Comparison of ENCODE assay signal across 15 cellular contexts in genomic region chr7:101912711-101913110, GRCh38.
DNase-seq lines count a peak whose midpoint lies in the region; ATAC-seq and TF ChIP-seq lines count a peak whose summit lies in the region.
"Had no signal": no experiment of that assay in that cellular context is flagged by ENCODE, and none has a peak within 500 bp of the region (broad histone marks: within the 10 kb centered on the region; RNA-seq: fewer than 3 reads in every experiment).

No MANE protein-coding gene starts in this region.

- TF ChIP-seq POLR2A in gastroesophageal sphincter (IDR thresholded peaks at IDR 0.05), result no peak
- TF ChIP-seq POLR2A in uterus (IDR thresholded peaks at IDR 0.05), result peak in 1 of 2 donors; percentile 40

- peaks cover 0 to 19% of the 10 kb centered on the region in 2 donors for H3K36me3 ChIP-seq in gastroesophageal sphincter
- H3K36me3 ChIP-seq in uterus, result no peaks in the 10 kb centered on the region
- H3K36me3 ChIP-seq in ascending aorta, result peaks cover 14 to 15% of the 10 kb centered on the region in 2 donors
- peaks cover 16% of the 10 kb centered on the region for H3K36me3 ChIP-seq in BE2C

- peak overlapping the region in 2 of 3 experiments; percentile 4 to 24 for H3K4me3 Mint-ChIP-seq in nephron
- H3K4me3 Mint-ChIP-seq: activated naive CD4-positive, alpha-beta T cell treated with anti-CD3 and anti-CD28 coated beads, Interleukin-2, amount 50 U/mL, for 24 hours; stimulated activated effector memory CD8-positive, alpha-beta T cell treated with anti-CD3 and anti-CD28 coated beads, Interleukin-12 subunit alpha, Interleukin-12 subunit beta, amount 100 ng/mL, for 72 hours had no signal

- H3K4me1 Mint-ChIP-seq in nephron, result peaks cover 45% of the 10 kb centered on the region

- H3K27me3 ChIP-seq in gastroesophageal sphincter (no peaks in the 10 kb centered on the region), uterus (no peaks in the 10 kb centered on the region), ascending aorta (no peaks in the 10 kb centered on the region), BE2C (no peaks in the 10 kb centered on the region)

- no peak overlapping the region for H3K4me3 ChIP-seq in gastroesophageal sphincter
- peak overlapping the region; percentile 19 to 27 for H3K4me3 ChIP-seq in uterus
- no peak overlapping the region for H3K4me3 ChIP-seq in ascending aorta
- H3K4me3 ChIP-seq in BE2C (ENCODE audit: low read depth, low read length), result no peak overlapping the region

- no peak for ATAC-seq in gastroesophageal sphincter
- ATAC-seq: stimulated activated effector memory CD8-positive, alpha-beta T cell treated with anti-CD3 and anti-CD28 coated beads, Interleukin-12 subunit alpha, Interleukin-12 subunit beta, amount 100 ng/mL, for 72 hours had no signal

- peak overlapping the region; percentile 69 to 95 (median 88) for H3K27ac Mint-ChIP-seq in nephron
- H3K27ac Mint-ChIP-seq: activated naive CD4-positive, alpha-beta T cell treated with anti-CD3 and anti-CD28 coated beads, Interleukin-2, amount 50 U/mL, for 24 hours; stimulated activated effector memory CD8-positive, alpha-beta T cell treated with anti-CD3 and anti-CD28 coated beads, Interleukin-12 subunit alpha, Interleukin-12 subunit beta, amount 100 ng/mL, for 72 hours had no signal

- WGBS in gastroesophageal sphincter (ENCODE audit: low coverage in 1 of 2), 2 donors, result 67 to 81% methylated on average over 6 to 12 of the region's 12 CpGs

- H3K27ac ChIP-seq in gastroesophageal sphincter (peak overlapping the region; percentile 4 to 79 (median 25)), uterus (peak overlapping the region; percentile 87 to 91), ascending aorta (no peak overlapping the region)
- H3K27ac ChIP-seq: 22Rv1 had no signal

- TF ChIP-seq CTCF in gastroesophageal sphincter (IDR thresholded peaks at IDR 0.05), result no peak
- no peak for TF ChIP-seq CTCF in nephron (IDR thresholded peaks at IDR 0.05; ENCODE audit: unreplicated experiment in 3 of 3)
- TF ChIP-seq CTCF in uterus (IDR thresholded peaks at IDR 0.05), result no peak
- no peak for TF ChIP-seq CTCF in ascending aorta (IDR thresholded peaks at IDR 0.05)
- no peak for TF ChIP-seq CTCF in BE2C (IDR thresholded peaks at IDR 0.05; ENCODE audit: low read depth, low read length)

- TF ChIP-seq EP300 in gastroesophageal sphincter (IDR thresholded peaks at IDR 0.05), result no peak

- no peaks in the 10 kb centered on the region for H3K9me3 ChIP-seq in gastroesophageal sphincter
- H3K9me3 ChIP-seq in uterus, result no peaks in the 10 kb centered on the region
- H3K9me3 ChIP-seq in ascending aorta, result no peaks in the 10 kb centered on the region
- H3K9me3 ChIP-seq in BE2C, result no peaks in the 10 kb centered on the region

- H3K9me3 Mint-ChIP-seq in nephron, result no peaks in the 10 kb centered on the region
- H3K9me3 Mint-ChIP-seq: activated naive CD4-positive, alpha-beta T cell treated with anti-CD3 and anti-CD28 coated beads, Interleukin-2, amount 50 U/mL, for 24 hours; stimulated activated effector memory CD8-positive, alpha-beta T cell treated with anti-CD3 and anti-CD28 coated beads, Interleukin-12 subunit alpha, Interleukin-12 subunit beta, amount 100 ng/mL, for 72 hours had no signal

- no peaks in the 10 kb centered on the region for H3K27me3 Mint-ChIP-seq in nephron (ENCODE audit: low read depth)
- H3K27me3 Mint-ChIP-seq: activated naive CD4-positive, alpha-beta T cell treated with anti-CD3 and anti-CD28 coated beads, Interleukin-2, amount 50 U/mL, for 24 hours had no signal

- H3K4me1 ChIP-seq in gastroesophageal sphincter (peaks cover 4 to 67% (median 10%) of the 10 kb centered on the region in 3 donors), uterus (peaks cover 10 to 11% of the 10 kb centered on the region in 2 donors), ascending aorta (peaks cover 2 to 13% of the 10 kb centered on the region in 2 donors), BE2C (peaks cover 27% of the 10 kb centered on the region)

- intact Hi-C loops in uterus (cut with DNase I; ENCODE audit: low total_unique reads) (no loop called here), ascending aorta (cut with DNase I) (no loop called here)

- DNase-seq in NCI-H2171 treated with DMSO at 0.1 percent for 48 hours (lab: John Stamatoyannopoulos, UW) (peak; percentile 27), NCI-H2171 (lab: John Stamatoyannopoulos, UW) (no peak), uterus (peak; percentile 87 to 95), ascending aorta (ENCODE audit: low spot score in 2 of 2) (no peak), BE2C (no peak)
- no peak for DNase-seq in stimulated activated CD4-positive, alpha-beta T cell treated with anti-CD3 and anti-CD28 coated beads, Interleukin-4, amount 100 ng/mL, for 4 hours
- DNase-seq: midbrain; NCI-H146; stimulated activated CD4-positive, alpha-beta T cell treated with anti-CD3 and anti-CD28 coated beads, Interleukin-4, amount 100 ng/mL, for 24 hours; T-helper 1 cell had no signal

- H3K36me3 Mint-ChIP-seq in nephron (ENCODE audit: low read depth), result peaks cover 24% of the 10 kb centered on the region

Comparison
In these comparisons a context has a peak if more than half of its experiments do, and no peak if none do; other contexts are left out.
1. DNase-seq: peak in NCI-H2171 treated with DMSO at 0.1 percent for 48 hours (single experiment) and uterus (2 of 2); none in NCI-H2171 (single experiment), ascending aorta (0 of 2), BE2C (single experiment) and stimulated activated CD4-positive, alpha-beta T cell treated with anti-CD3 and anti-CD28 coated beads, Interleukin-4, amount 100 ng/mL, for 4 hours (0 of 2).
2. H3K27ac ChIP-seq: peak in gastroesophageal sphincter (4 of 4) and uterus (2 of 2); none in ascending aorta (0 of 2).
3. H3K4me3 ChIP-seq: peak in uterus (2 of 2); none in gastroesophageal sphincter (0 of 2), ascending aorta (0 of 2) and BE2C (single experiment).